In the genomic region with DNA sequence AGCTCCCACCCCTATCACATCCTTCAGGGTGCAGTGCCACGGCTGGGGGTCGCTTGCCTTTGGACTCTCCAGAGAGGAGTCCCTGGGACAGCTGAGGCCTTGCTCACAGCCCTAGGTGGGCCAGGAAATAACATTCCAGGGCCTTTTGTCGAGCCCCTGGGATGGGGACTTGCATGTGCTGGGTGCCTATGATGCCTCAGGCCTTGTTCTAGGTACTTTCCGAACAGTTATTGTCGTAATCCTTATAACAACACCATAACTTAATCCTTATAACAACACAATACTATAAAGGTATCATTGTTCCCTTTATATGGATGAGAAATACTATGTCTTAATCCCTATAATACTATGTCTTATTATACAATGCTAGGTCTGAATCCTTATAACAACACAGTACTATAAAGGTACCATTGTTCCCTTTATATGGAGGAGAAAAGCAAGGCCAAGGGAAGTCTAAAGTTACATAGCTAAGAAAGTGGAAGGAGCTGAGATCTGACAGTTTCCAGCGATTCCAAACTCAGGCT, we compare ENCODE assay signal across 3 cellular contexts.
TF ChIP-seq lines count a peak whose summit lies in the region.

No MANE protein-coding gene starts in this region.

TF ChIP-seq in GM23338, 12 proteins besides CTCF, POLR2A, EP300 and RAD21 (continues in another document):
- TF ChIP-seq JUNB (IDR thresholded peaks at IDR 0.05; ENCODE audit: unreplicated experiment) (no peak), ZNF114 (CRISPR knock-in tag; IDR thresholded peaks at IDR 0.05) (no peak)
- TF ChIP-seq, protein P1, sequence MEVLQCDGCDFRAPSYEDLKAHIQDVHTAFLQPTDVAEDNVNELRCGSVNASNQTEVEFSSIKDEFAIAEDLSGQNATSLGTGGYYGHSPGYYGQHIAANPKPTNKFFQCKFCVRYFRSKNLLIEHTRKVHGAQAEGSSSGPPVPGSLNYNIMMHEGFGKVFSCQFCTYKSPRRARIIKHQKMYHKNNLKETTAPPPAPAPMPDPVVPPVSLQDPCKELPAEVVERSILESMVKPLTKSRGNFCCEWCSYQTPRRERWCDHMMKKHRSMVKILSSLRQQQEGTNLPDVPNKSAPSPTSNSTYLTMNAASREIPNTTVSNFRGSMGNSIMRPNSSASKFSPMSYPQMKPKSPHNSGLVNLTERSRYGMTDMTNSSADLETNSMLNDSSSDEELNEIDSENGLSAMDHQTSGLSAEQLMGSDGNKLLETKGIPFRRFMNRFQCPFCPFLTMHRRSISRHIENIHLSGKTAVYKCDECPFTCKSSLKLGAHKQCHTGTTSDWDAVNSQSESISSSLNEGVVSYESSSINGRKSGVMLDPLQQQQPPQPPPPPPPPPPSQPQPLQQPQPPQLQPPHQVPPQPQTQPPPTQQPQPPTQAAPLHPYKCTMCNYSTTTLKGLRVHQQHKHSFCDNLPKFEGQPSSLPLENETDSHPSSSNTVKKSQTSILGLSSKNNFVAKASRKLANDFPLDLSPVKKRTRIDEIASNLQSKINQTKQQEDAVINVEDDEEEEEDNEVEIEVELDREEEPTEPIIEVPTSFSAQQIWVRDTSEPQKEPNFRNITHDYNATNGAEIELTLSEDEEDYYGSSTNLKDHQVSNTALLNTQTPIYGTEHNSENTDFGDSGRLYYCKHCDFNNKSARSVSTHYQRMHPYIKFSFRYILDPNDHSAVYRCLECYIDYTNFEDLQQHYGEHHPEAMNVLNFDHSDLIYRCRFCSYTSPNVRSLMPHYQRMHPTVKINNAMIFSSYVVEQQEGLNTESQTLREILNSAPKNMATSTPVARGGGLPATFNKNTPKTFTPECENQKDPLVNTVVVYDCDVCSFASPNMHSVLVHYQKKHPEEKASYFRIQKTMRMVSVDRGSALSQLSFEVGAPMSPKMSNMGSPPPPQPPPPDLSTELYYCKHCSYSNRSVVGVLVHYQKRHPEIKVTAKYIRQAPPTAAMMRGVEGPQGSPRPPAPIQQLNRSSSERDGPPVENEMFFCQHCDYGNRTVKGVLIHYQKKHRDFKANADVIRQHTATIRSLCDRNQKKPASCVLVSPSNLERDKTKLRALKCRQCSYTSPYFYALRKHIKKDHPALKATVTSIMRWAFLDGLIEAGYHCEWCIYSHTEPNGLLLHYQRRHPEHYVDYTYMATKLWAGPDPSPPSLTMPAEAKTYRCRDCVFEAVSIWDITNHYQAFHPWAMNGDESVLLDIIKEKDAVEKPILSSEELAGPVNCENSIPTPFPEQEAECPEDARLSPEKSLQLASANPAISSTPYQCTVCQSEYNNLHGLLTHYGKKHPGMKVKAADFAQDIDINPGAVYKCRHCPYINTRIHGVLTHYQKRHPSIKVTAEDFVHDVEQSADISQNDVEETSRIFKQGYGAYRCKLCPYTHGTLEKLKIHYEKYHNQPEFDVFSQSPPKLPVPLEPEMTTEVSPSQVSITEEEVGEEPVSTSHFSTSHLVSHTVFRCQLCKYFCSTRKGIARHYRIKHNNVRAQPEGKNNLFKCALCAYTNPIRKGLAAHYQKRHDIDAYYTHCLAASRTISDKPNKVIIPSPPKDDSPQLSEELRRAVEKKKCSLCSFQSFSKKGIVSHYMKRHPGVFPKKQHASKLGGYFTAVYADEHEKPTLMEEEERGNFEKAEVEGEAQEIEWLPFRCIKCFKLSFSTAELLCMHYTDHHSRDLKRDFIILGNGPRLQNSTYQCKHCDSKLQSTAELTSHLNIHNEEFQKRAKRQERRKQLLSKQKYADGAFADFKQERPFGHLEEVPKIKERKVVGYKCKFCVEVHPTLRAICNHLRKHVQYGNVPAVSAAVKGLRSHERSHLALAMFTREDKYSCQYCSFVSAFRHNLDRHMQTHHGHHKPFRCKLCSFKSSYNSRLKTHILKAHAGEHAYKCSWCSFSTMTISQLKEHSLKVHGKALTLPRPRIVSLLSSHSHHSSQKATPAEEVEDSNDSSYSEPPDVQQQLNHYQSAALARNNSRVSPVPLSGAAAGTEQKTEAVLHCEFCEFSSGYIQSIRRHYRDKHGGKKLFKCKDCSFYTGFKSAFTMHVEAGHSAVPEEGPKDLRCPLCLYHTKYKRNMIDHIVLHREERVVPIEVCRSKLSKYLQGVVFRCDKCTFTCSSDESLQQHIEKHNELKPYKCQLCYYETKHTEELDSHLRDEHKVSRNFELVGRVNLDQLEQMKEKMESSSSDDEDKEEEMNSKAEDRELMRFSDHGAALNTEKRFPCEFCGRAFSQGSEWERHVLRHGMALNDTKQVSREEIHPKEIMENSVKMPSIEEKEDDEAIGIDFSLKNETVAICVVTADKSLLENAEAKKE (CRISPR knock-in tag; IDR thresholded peaks at IDR 0.05), result no peak

TF ChIP-seq in H1, 55 proteins besides CTCF, POLR2A, EP300 and RAD21:
- no peak for TF ChIP-seq MAFK (IDR thresholded peaks at IDR 0.05; ENCODE audit: low read depth, low read length)
- no peak for TF ChIP-seq SP2 (IDR thresholded peaks at IDR 0.05; ENCODE audit: low read length)
- TF ChIP-seq TAF7 (optimal IDR thresholded peaks at IDR 0.05; ENCODE audit: borderline replicate concordance, low read depth, low read length), result no peak

TF ChIP-seq in SK-N-SH treated with all-trans-retinoic acid at 6 μM for 48 hours, 23 proteins besides CTCF, POLR2A, EP300 and RAD21:
- TF ChIP-seq, protein P2, sequence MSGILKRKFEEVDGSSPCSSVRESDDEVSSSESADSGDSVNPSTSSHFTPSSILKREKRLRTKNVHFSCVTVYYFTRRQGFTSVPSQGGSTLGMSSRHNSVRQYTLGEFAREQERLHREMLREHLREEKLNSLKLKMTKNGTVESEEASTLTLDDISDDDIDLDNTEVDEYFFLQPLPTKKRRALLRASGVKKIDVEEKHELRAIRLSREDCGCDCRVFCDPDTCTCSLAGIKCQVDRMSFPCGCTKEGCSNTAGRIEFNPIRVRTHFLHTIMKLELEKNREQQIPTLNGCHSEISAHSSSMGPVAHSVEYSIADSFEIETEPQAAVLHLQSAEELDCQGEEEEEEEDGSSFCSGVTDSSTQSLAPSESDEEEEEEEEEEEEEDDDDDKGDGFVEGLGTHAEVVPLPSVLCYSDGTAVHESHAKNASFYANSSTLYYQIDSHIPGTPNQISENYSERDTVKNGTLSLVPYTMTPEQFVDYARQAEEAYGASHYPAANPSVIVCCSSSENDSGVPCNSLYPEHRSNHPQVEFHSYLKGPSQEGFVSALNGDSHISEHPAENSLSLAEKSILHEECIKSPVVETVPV (CRISPR knock-in tag; IDR thresholded peaks at IDR 0.05), result no peak
- TF ChIP-seq GLIS3 (CRISPR knock-in tag; IDR thresholded peaks at IDR 0.05) (no peak), TOX (CRISPR knock-in tag; IDR thresholded peaks at IDR 0.05; ENCODE audit: borderline replicate concordance) (no peak), SNAI2 (CRISPR knock-in tag; IDR thresholded peaks at IDR 0.05) (no peak), TCF4 (CRISPR knock-in tag; IDR thresholded peaks at IDR 0.05; ENCODE audit: borderline replicate concordance) (no peak), BACH2 (CRISPR knock-in tag; IDR thresholded peaks at IDR 0.05; ENCODE audit: borderline replicate concordance) (no peak), ESRRG (CRISPR knock-in tag; IDR thresholded peaks at IDR 0.05) (no peak), ARNTL (CRISPR knock-in tag; IDR thresholded peaks at IDR 0.05; ENCODE audit: borderline replicate concordance, low read depth) (no peak), ISL1 (CRISPR knock-in tag; IDR thresholded peaks at IDR 0.05) (no peak), ZC3H10 (CRISPR knock-in tag; IDR thresholded peaks at IDR 0.05) (no peak), OSR1 (CRISPR knock-in tag; IDR thresholded peaks at IDR 0.05) (no peak), CSDC2 (CRISPR knock-in tag; IDR thresholded peaks at IDR 0.05) (no peak), PPARA (CRISPR knock-in tag; IDR thresholded peaks at IDR 0.05; ENCODE audit: borderline replicate concordance) (no peak), RARB (CRISPR knock-in tag; IDR thresholded peaks at IDR 0.05) (no peak)
- TF ChIP-seq, protein P3, sequence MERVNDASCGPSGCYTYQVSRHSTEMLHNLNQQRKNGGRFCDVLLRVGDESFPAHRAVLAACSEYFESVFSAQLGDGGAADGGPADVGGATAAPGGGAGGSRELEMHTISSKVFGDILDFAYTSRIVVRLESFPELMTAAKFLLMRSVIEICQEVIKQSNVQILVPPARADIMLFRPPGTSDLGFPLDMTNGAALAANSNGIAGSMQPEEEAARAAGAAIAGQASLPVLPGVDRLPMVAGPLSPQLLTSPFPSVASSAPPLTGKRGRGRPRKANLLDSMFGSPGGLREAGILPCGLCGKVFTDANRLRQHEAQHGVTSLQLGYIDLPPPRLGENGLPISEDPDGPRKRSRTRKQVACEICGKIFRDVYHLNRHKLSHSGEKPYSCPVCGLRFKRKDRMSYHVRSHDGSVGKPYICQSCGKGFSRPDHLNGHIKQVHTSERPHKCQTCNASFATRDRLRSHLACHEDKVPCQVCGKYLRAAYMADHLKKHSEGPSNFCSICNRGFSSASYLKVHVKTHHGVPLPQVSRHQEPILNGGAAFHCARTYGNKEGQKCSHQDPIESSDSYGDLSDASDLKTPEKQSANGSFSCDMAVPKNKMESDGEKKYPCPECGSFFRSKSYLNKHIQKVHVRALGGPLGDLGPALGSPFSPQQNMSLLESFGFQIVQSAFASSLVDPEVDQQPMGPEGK (CRISPR knock-in tag; IDR thresholded peaks at IDR 0.05; ENCODE audit: borderline replicate concordance), result no peak
- TF ChIP-seq, protein P4, sequence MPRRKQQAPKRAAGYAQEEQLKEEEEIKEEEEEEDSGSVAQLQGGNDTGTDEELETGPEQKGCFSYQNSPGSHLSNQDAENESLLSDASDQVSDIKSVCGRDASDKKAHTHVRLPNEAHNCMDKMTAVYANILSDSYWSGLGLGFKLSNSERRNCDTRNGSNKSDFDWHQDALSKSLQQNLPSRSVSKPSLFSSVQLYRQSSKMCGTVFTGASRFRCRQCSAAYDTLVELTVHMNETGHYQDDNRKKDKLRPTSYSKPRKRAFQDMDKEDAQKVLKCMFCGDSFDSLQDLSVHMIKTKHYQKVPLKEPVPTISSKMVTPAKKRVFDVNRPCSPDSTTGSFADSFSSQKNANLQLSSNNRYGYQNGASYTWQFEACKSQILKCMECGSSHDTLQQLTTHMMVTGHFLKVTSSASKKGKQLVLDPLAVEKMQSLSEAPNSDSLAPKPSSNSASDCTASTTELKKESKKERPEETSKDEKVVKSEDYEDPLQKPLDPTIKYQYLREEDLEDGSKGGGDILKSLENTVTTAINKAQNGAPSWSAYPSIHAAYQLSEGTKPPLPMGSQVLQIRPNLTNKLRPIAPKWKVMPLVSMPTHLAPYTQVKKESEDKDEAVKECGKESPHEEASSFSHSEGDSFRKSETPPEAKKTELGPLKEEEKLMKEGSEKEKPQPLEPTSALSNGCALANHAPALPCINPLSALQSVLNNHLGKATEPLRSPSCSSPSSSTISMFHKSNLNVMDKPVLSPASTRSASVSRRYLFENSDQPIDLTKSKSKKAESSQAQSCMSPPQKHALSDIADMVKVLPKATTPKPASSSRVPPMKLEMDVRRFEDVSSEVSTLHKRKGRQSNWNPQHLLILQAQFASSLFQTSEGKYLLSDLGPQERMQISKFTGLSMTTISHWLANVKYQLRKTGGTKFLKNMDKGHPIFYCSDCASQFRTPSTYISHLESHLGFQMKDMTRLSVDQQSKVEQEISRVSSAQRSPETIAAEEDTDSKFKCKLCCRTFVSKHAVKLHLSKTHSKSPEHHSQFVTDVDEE (CRISPR knock-in tag; IDR thresholded peaks at IDR 0.05), result no peak
- TF ChIP-seq, protein P5, sequence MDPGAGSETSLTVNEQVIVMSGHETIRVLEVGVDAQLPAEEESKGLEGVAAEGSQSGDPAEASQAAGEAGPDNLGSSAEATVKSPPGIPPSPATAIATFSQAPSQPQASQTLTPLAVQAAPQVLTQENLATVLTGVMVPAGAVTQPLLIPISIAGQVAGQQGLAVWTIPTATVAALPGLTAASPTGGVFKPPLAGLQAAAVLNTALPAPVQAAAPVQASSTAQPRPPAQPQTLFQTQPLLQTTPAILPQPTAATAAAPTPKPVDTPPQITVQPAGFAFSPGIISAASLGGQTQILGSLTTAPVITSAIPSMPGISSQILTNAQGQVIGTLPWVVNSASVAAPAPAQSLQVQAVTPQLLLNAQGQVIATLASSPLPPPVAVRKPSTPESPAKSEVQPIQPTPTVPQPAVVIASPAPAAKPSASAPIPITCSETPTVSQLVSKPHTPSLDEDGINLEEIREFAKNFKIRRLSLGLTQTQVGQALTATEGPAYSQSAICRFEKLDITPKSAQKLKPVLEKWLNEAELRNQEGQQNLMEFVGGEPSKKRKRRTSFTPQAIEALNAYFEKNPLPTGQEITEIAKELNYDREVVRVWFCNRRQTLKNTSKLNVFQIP (CRISPR knock-in tag; IDR thresholded peaks at IDR 0.05; ENCODE audit: borderline replicate concordance, low read depth), result no peak
- TF ChIP-seq, protein P6, sequence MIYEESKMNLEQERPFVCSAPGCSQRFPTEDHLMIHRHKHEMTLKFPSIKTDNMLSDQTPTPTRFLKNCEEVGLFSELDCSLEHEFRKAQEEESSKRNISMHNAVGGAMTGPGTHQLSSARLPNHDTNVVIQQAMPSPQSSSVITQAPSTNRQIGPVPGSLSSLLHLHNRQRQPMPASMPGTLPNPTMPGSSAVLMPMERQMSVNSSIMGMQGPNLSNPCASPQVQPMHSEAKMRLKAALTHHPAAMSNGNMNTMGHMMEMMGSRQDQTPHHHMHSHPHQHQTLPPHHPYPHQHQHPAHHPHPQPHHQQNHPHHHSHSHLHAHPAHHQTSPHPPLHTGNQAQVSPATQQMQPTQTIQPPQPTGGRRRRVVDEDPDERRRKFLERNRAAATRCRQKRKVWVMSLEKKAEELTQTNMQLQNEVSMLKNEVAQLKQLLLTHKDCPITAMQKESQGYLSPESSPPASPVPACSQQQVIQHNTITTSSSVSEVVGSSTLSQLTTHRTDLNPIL (CRISPR knock-in tag; IDR thresholded peaks at IDR 0.05; ENCODE audit: low read depth), result no peak
